In genomic region chr1:18401921-18402320, GRCh38 we compare ENCODE assay signal across 33 cellular contexts.
"Had no signal": no experiment of that assay in that cellular context is flagged by ENCODE, and none has a peak within 500 bp of the region (broad histone marks: within the 10 kb centered on the region; RNA-seq: fewer than 3 reads in every experiment).

No MANE protein-coding gene starts in this region.

- H3K36me3 ChIP-seq: MG63 had no signal

- H3K9me3 ChIP-seq: MG63 had no signal

- DNase-seq: Karpas-422, Kasumi-1, MG63, MM.1S, MV-4-11, NCI-H1048, NCI-H1092, NCI-H1092 treated with DMSO at 0.1 percent for 48 hours, NCI-H1105, NCI-H1105 treated with DMSO at 0.1 percent for 48 hours, NCI-H1417, NCI-H1417 treated with DMSO at 0.1 percent for 48 hours, NCI-H1436, NCI-H1436 treated with DMSO at 0.1 percent for 48 hours, NCI-H146, NCI-H1694, NCI-H1694 treated with DMSO at 0.1 percent for 48 hours, NCI-H187, NCI-H187 treated with DMSO at 0.1 percent for 48 hours, NCI-H1930, NCI-H2029, NCI-H2029 treated with DMSO at 0.1 percent for 48 hours, NCI-H2081, NCI-H2081 treated with DMSO at 0.1 percent for 48 hours, NCI-H2107, NCI-H2171, NCI-H2227 treated with DMSO at 0.1 percent for 48 hours, NCI-H226, NCI-H345, NCI-H446, NCI-H446 treated with DMSO at 0.1 percent for 48 hours, NCI-H510A, NCI-H510A treated with DMSO at 0.1 percent for 48 hours had no signal

- H3K27me3 ChIP-seq: MG63 had no signal

- H3K4me3 ChIP-seq: MG63 had no signal
